In genomic region chr20:44102582-44102981, GRCh38 we compare ENCODE assay signal across 27 cellular contexts.
"Had no signal": no experiment of that assay in that cellular context is flagged by ENCODE, and none has a peak within 500 bp of the region (broad histone marks: within the 10 kb centered on the region; RNA-seq: fewer than 3 reads in every experiment).

No MANE protein-coding gene starts in this region.

- H3K36me3 ChIP-seq: stomach, suprapubic skin, thoracic aorta, thyroid gland, tibial nerve, transverse colon, upper lobe of left lung, upper lobe of right lung, uterus, vagina had no signal

- FAIRE-seq: urothelium cell line had no signal

- H3K4me1 ChIP-seq: suprapubic skin, testis, thyroid gland, tibial nerve, transverse colon, upper lobe of left lung, upper lobe of right lung, uterus, vagina had no signal

- H3K9me3 ChIP-seq: suprapubic skin, testis, thoracic aorta, thyroid gland, tibial artery, transverse colon, uterus had no signal

- H3K4me3 ChIP-seq: stomach, suprapubic skin, testis, thoracic aorta, thyroid gland, tibial artery, tibial nerve, transverse colon, upper lobe of left lung, upper lobe of right lung, uterus, vagina had no signal

- ATAC-seq: stimulated activated effector memory CD8-positive, alpha-beta T cell treated with anti-CD3 and anti-CD28 coated beads, Interleukin-12 subunit alpha, Interleukin-12 subunit beta, amount 100 ng/mL, for 72 hours; stimulated activated memory B cell treated with anti-CD40 and anti-IgM and Interleukin-4, amounts not matched to agents 10 μg/mL and 1 μg/mL and 100 μg/mL, for 72 hours; stimulated activated naive B cell treated with anti-CD40 and anti-IgM and Interleukin-4, amounts not matched to agents 10 μg/mL and 1 μg/mL and 100 μg/mL, for 72 hours; stimulated activated naive CD8-positive, alpha-beta T cell treated with anti-CD3 and anti-CD28 coated beads, Interleukin-15, amount 100 ng/mL, for 72 hours; stimulated activated naive CD8-positive, alpha-beta T cell treated with anti-CD3 and anti-CD28 coated beads, Interleukin-15, Interleukin-2, amounts not matched to agents 100 U/mL and 50 U/mL, for 24 hours; upper lobe of right lung had no signal

- H3K27ac ChIP-seq: stomach, suprapubic skin, testis, thoracic aorta, thyroid gland, tibial artery, tibial nerve, transverse colon, upper lobe of left lung, upper lobe of right lung, uterus, vagina had no signal

- DNase-seq: stimulated activated CD4-positive, alpha-beta T cell treated with anti-CD3 and anti-CD28 coated beads, Interleukin-2, amount 100 ng/mL, for 48 hours; stimulated activated CD4-positive, alpha-beta T cell treated with anti-CD3 and anti-CD28 coated beads, Interleukin-4, amount 100 ng/mL, for 1 hour; stimulated activated CD4-positive, alpha-beta T cell treated with anti-CD3 and anti-CD28 coated beads, Interleukin-4, amount 100 ng/mL, for 24 hours; stimulated activated CD4-positive, alpha-beta T cell treated with anti-CD3 and anti-CD28 coated beads, Interleukin-4, amount 100 ng/mL, for 4 hours; stimulated activated CD8-positive, alpha-beta memory T cell treated with anti-CD3 and anti-CD28 coated beads, Interleukin-4, amount 100 ng/mL, for 48 hours; stimulated activated naive B cell treated with anti-CD40 and anti-IgM and Interleukin-4, amounts not matched to agents 10 μg/mL and 1 μg/mL and 100 μg/mL, for 72 hours; stimulated activated naive CD4-positive, alpha-beta T cell; stimulated activated naive CD4-positive, alpha-beta T cell treated with Interleukin-2 at 50 U/mL for 16 hours; stimulated activated naive CD8-positive, alpha-beta T cell treated with anti-CD3 and anti-CD28 coated beads, Interleukin-15, amount 100 ng/mL, for 72 hours; stimulated activated naive CD8-positive, alpha-beta T cell treated with anti-CD3 and anti-CD28 coated beads, Interleukin-15, Interleukin-2, amounts not matched to agents 100 U/mL and 50 U/mL, for 24 hours; stomach; substantia nigra; testis; thyroid gland; tibial artery; transverse colon; trophoblast cell; upper lobe of left lung; upper lobe of right lung; uterus had no signal
